In genomic region chr16:55898592-55898991, GRCh38 we compare ENCODE assay signal across 8 cellular contexts. TPM values are rescaled to one million over a fixed set of nuclear protein-coding genes. Genes with fewer than 3 reads are reported as not detected.
"Had no signal": no experiment of that assay in that cellular context is flagged by ENCODE, and none has a peak within 500 bp of the region (broad histone marks: within the 10 kb centered on the region; RNA-seq: fewer than 3 reads in every experiment).

No MANE protein-coding gene starts in this region.

- H3K4me1 Mint-ChIP-seq: GM23338, IgD-negative memory B cell had no signal

- H3K27me3 Mint-ChIP-seq: IgD-negative memory B cell had no signal

- DNase-seq: H9, HCEC 1CT had no signal

- H3K4me3 Mint-ChIP-seq: GM23338, H9, IgD-negative memory B cell had no signal

- H3K4me3 ChIP-seq: GM23338 had no signal

- H3K27ac ChIP-seq: HL-60 had no signal

- H3K27ac Mint-ChIP-seq: GM23338, H9, IgD-negative memory B cell had no signal

- ATAC-seq: GM23338, HepG2 had no signal

RNA-seq across cellular contexts. Expression of gene CES5A, which starts 23.4 kb away (rescaled TPM):
- total RNA-seq: GM23338, H1, H9, HepG2, HT1080 had no signal
